In the genomic region with DNA sequence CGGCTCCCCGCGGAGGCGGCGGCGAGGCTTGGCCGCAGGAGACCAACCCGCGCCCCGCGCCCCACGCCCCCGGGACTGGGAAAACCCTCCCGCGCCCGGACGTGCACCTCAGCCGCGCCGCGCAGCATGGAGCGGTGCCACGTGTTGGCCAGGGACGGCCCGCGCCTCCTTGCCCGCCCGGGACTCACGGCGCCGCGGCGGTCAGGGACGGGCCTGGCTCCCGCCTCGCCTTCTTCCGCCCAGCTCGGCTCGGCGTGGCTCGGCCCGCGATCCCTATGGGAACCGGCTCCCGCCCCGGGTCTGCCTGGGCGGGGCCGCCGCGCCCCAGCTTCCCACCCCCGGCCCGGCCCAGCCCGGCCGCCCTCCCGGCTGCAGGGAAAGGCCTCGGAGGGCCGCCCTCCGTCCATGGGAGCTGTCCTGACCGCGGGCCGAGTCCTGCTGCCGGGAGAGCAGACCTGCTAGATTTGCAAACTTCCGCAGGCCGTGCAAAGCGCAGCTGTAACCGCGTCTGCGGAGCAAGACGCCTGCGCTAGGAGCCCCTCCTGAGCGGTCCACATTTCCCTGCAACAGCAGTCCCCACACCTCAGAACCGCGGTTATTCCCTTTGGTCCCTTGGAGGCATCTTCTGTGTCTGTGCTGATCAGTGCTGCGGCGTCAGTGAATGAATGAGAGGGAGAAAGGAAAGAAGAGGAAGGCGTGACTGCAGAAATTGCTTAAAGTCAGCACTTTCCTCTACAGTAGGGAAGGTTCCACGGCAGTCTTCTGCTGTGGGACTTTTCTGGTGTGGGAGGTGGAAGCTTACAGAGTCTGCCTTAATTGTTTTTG, we compare ENCODE assay signal across 7 cellular contexts. TPM values are rescaled to one million over a fixed set of nuclear protein-coding genes. Genes with fewer than 3 reads are reported as not detected.
A peak's percentile ranks its signal among the peaks of the same experiment; 100 is the strongest.
DNase-seq lines count a peak whose midpoint lies in the region; ATAC-seq, FAIRE-seq and TF ChIP-seq lines count a peak whose summit lies in the region.

Gene CDKL1 (minus strand): TSS at position 246 of the 825 bp plus-strand sequence. CDS start 1,013 bp downstream, outside the sequence.

- H3K27me3 Mint-ChIP-seq in activated CD4-positive, alpha-beta T cell treated with anti-CD3 and anti-CD28 coated beads, Interleukin-2, amount 10 ng/mL, durations not matched to agents 24 days and 14 days = peaks cover 20% of the 10 kb centered on the region

- peaks cover 16% of the 10 kb centered on the region for H3K4me1 Mint-ChIP-seq in activated CD4-positive, alpha-beta T cell treated with anti-CD3 and anti-CD28 coated beads, Interleukin-2, amount 10 ng/mL, durations not matched to agents 24 days and 14 days

- H3K27me3 ChIP-seq in dorsolateral prefrontal cortex = no peaks in the 10 kb centered on the region

- CTCF ChIA-PET in HEK293T (lab: Yijun Ruan, JAX) = interaction anchor here (0.6 kb wide), 2 partner anchors 74 to 135 kb away, joined by 3 to 5 read pairs; partner anchors contain the start of gene MAP4K5

- peak in 2 of 56 donors; percentile 13 to 17 for TF ChIP-seq CTCF in dorsolateral prefrontal cortex (IDR thresholded peaks at IDR 0.05 in 54 of 56, conservative IDR thresholded peaks at IDR 0.05 in 2 of 56; ENCODE audit: low read depth in 1 of 56, partially characterized antibody in 56 of 56)

- DNase-seq in GM12892 (ENCODE audit: insufficient read length) (peak; percentile 39), HEK293T (ENCODE audit: extremely low spot score) (peak; percentile 63), NCI-H1105 treated with DMSO at 0.1 percent for 48 hours (lab: John Stamatoyannopoulos, UW) (peak; percentile 40), dorsolateral prefrontal cortex (peak in 8 of 10 donors; percentile 25 to 75 (median 48)), left lobe of liver (ENCODE audit: low spot score) (peak; percentile 73)
- peak; percentile 84 for DNase-seq in activated CD4-positive, alpha-beta T cell treated with anti-CD3 and anti-CD28 coated beads, Interleukin-2, amount 10 ng/mL, durations not matched to agents 24 days and 14 days
- peak; percentile 21 to 55 for DNase-seq in stimulated activated CD4-positive, alpha-beta T cell treated with anti-CD3 and anti-CD28 coated beads, Interleukin-1b, Interleukin-23, amount 100 ng/mL, for 4 hours (ENCODE audit: low read depth in 2 of 2)

- peaks cover 3% of the 10 kb centered on the region for H3K36me3 Mint-ChIP-seq in activated CD4-positive, alpha-beta T cell treated with anti-CD3 and anti-CD28 coated beads, Interleukin-2, amount 10 ng/mL, durations not matched to agents 24 days and 14 days (ENCODE audit: low read depth)

- H3K27ac Mint-ChIP-seq in activated CD4-positive, alpha-beta T cell treated with anti-CD3 and anti-CD28 coated beads, Interleukin-2, amount 10 ng/mL, durations not matched to agents 24 days and 14 days = peak within 1 kb of the TSS; percentile 88

- peak; percentile 46; the same call in 1 of the 2 replicates for TF ChIP-seq POLR2A in GM12892 (IDR thresholded peaks at IDR 0.05; ENCODE audit: low read depth, low read length)

- peak; percentile 85 for ATAC-seq in left lobe of liver

- peak within 1 kb of the TSS; percentile 18 to 88 (median 76) for H3K27ac ChIP-seq in dorsolateral prefrontal cortex

- H3K4me3 Mint-ChIP-seq in activated CD4-positive, alpha-beta T cell treated with anti-CD3 and anti-CD28 coated beads, Interleukin-2, amount 10 ng/mL, durations not matched to agents 24 days and 14 days = peak within 1 kb of the TSS; percentile 88

- peak; percentile 60 for FAIRE-seq in GM12892 (lab: Jason Lieb, UNC)

- H3K4me3 ChIP-seq in dorsolateral prefrontal cortex = peak within 1 kb of the TSS; percentile 55 to 86 (median 75)

- POLR2A ChIA-PET in HEK293T (lab: Yijun Ruan, JAX) = interaction anchor here (0.9 to 2.1 kb wide), 5 partner anchors 8 to 135 kb away, joined by 3 to 10 read pairs (median 3); partner anchors contain the start of genes DMAC2L, L2HGDH and MAP4K5

- intact Hi-C loops in activated CD4-positive, alpha-beta T cell treated with anti-CD3 and anti-CD28 coated beads, Interleukin-2, amount 10 ng/mL, durations not matched to agents 24 days and 14 days (cut with micrococcal nuclease) = loop anchor here (1.0 kb wide), 4 partner anchors 34 to 124 kb away; no protein-coding TSS in a partner anchor
- intact Hi-C loops in dorsolateral prefrontal cortex (cut with DNase I) = loop anchor here (2.0 to 5.0 kb wide), 2 partner anchors 55 to 136 kb away; partner anchors contain the start of gene MAP4K5 (in 1 of the 2)

- no peaks in the 10 kb centered on the region for H3K9me3 Mint-ChIP-seq in activated CD4-positive, alpha-beta T cell treated with anti-CD3 and anti-CD28 coated beads, Interleukin-2, amount 10 ng/mL, durations not matched to agents 24 days and 14 days

TF ChIP-seq in HEK293T, 16 proteins besides CTCF, POLR2A, EP300 and RAD21:
- TF ChIP-seq ARNT (IDR thresholded peaks at IDR 0.05) = peak; percentile 28; the same call in 1 of the 2 replicates
- no peak for TF ChIP-seq HDGF (IDR thresholded peaks at IDR 0.05; ENCODE audit: borderline replicate concordance)

RNA-seq across cellular contexts. Expression of gene CDKL1, which starts in this region (rescaled TPM):
- 3.0 TPM for polyA plus RNA-seq in GM12892 (2012; ENCODE audit: missing spikeins)
- 4.8 and 5.7 TPM in 2 replicates for total RNA-seq in activated CD4-positive, alpha-beta T cell treated with anti-CD3 and anti-CD28 coated beads, Interleukin-2, amount 10 ng/mL, durations not matched to agents 24 days and 14 days
- total RNA-seq in dorsolateral prefrontal cortex = 10 to 100 TPM; 18.9 to 74.8 (median 43.2) TPM
- 0.81 TPM for total RNA-seq in left lobe of liver

Comparison
In these comparisons a context has a peak if more than half of its experiments do, and no peak if none do; other contexts are left out.
1. Peak in every context shown above with its lines: DNase-seq, ATAC-seq, H3K4me3 ChIP-seq and H3K27ac ChIP-seq.
2. Peak in DNase-seq and ATAC-seq in left lobe of liver; RNA of the gene not detected or under 1 TPM.